8 cellular contexts compared by ENCODE assay signal in genomic region chr2:55048925-55049793, GRCh38. TPM values are rescaled to one million over a fixed set of nuclear protein-coding genes. Genes with fewer than 3 reads are reported as not detected.
DNase-seq lines count a peak whose midpoint lies in the region; ATAC-seq and TF ChIP-seq lines count a peak whose summit lies in the region.

No MANE protein-coding gene starts in this region.

- peak overlapping the region; percentile 99 for H3K27ac Mint-ChIP-seq in stimulated activated effector memory CD8-positive, alpha-beta T cell treated with anti-CD3 and anti-CD28 coated beads, Interleukin-12 subunit alpha, Interleukin-12 subunit beta, amount 100 ng/mL, for 72 hours

- in situ Hi-C loops in GM13977 (cut with MboI; ENCODE audit: low pct_unique_long_range_greater_than_20kb, low sequenced_read_pairs, unreplicated experiment): no loop called here

- peaks cover 59% of the 10 kb centered on the region for H3K4me1 Mint-ChIP-seq in activated T-cell treated with anti-CD3 and anti-CD28 coated beads, Interleukin-2, amount 50 U/mL, for 4 hours (ENCODE audit: low read depth)
- H3K4me1 Mint-ChIP-seq in stimulated activated effector memory CD8-positive, alpha-beta T cell treated with anti-CD3 and anti-CD28 coated beads, Interleukin-12 subunit alpha, Interleukin-12 subunit beta, amount 100 ng/mL, for 72 hours: peaks cover 62% of the 10 kb centered on the region

- DNase-seq in GM13977 (ENCODE audit: low spot score) (peak; percentile 66), HuH-7.5 (ENCODE audit: low spot score) (peak; percentile 71), OCI-M1 (lab: John Stamatoyannopoulos, UW) (peak; percentile 88), erythroblast (lab: John Stamatoyannopoulos, UW) (peak; percentile 82 to 89), mucosa of descending colon (peak; percentile 90 to 93 (median 93))
- peak; percentile 35 for DNase-seq in activated T-cell treated with anti-CD3 and anti-CD28 coated beads, Interleukin-2, amount 50 U/mL, for 4 hours
- peak; percentile 34 to 80 for DNase-seq in stimulated activated effector memory CD8-positive, alpha-beta T cell treated with anti-CD3 and anti-CD28 coated beads, Interleukin-12 subunit alpha, Interleukin-12 subunit beta, amount 100 ng/mL, for 72 hours (ENCODE audit: low spot score in 2 of 2)

- peaks cover 3% of the 10 kb centered on the region for H3K36me3 ChIP-seq in mucosa of descending colon (ENCODE audit: low read depth)

- no peaks in the 10 kb centered on the region for H3K27me3 Mint-ChIP-seq in activated T-cell treated with anti-CD3 and anti-CD28 coated beads, Interleukin-2, amount 50 U/mL, for 4 hours (ENCODE audit: low read depth)

- peaks cover 26% of the 10 kb centered on the region for H3K4me1 ChIP-seq in mucosa of descending colon (ENCODE audit: low read depth)

- peak overlapping the region; percentile 70 for H3K27ac ChIP-seq in 22Rv1

- no peaks in the 10 kb centered on the region for H3K9me3 ChIP-seq in mucosa of descending colon

- peak; percentile 48 for TF ChIP-seq CTCF in 22Rv1 (IDR thresholded peaks at IDR 0.05)
- peak; percentile 60 for TF ChIP-seq CTCF in GM13977 (IDR thresholded peaks at IDR 0.05; ENCODE audit: extremely low read depth, insufficient read depth, missing control alignments)
- TF ChIP-seq CTCF in mucosa of descending colon (IDR thresholded peaks at IDR 0.05): peak; percentile 39

- TF ChIP-seq POLR2A in erythroblast (IDR thresholded peaks at IDR 0.05; ENCODE audit: low read length): peak; percentile 64

- ATAC-seq in activated T-cell treated with anti-CD3 and anti-CD28 coated beads, Interleukin-2, amount 50 U/mL, for 4 hours: peak; percentile 17 to 19
- peak; percentile 62 for ATAC-seq in mucosa of descending colon
- peak; percentile 29 for ATAC-seq in stimulated activated effector memory CD8-positive, alpha-beta T cell treated with anti-CD3 and anti-CD28 coated beads, Interleukin-12 subunit alpha, Interleukin-12 subunit beta, amount 100 ng/mL, for 72 hours

- H3K4me3 Mint-ChIP-seq in activated T-cell treated with anti-CD3 and anti-CD28 coated beads, Interleukin-2, amount 50 U/mL, for 4 hours: peak overlapping the region; percentile 100
- peak overlapping the region; percentile 96 for H3K4me3 Mint-ChIP-seq in stimulated activated effector memory CD8-positive, alpha-beta T cell treated with anti-CD3 and anti-CD28 coated beads, Interleukin-12 subunit alpha, Interleukin-12 subunit beta, amount 100 ng/mL, for 72 hours

- intact Hi-C loops in mucosa of descending colon (cut with DNase I, micrococcal nuclease): no loop called here

- no peaks in the 10 kb centered on the region for H3K36me3 Mint-ChIP-seq in activated T-cell treated with anti-CD3 and anti-CD28 coated beads, Interleukin-2, amount 50 U/mL, for 4 hours (ENCODE audit: insufficient read depth)
- peaks cover 29% of the 10 kb centered on the region for H3K36me3 Mint-ChIP-seq in stimulated activated effector memory CD8-positive, alpha-beta T cell treated with anti-CD3 and anti-CD28 coated beads, Interleukin-12 subunit alpha, Interleukin-12 subunit beta, amount 100 ng/mL, for 72 hours

- H3K4me3 ChIP-seq in mucosa of descending colon: peak overlapping the region; percentile 98

- no peaks in the 10 kb centered on the region for H3K9me3 Mint-ChIP-seq in activated T-cell treated with anti-CD3 and anti-CD28 coated beads, Interleukin-2, amount 50 U/mL, for 4 hours
- no peaks in the 10 kb centered on the region for H3K9me3 Mint-ChIP-seq in stimulated activated effector memory CD8-positive, alpha-beta T cell treated with anti-CD3 and anti-CD28 coated beads, Interleukin-12 subunit alpha, Interleukin-12 subunit beta, amount 100 ng/mL, for 72 hours

RNA-seq across cellular contexts. Expression of gene RTN4, which starts 1.1 kb away (rescaled TPM):
- 10 to 100 TPM; 71.4 to 75.9 (median 73.6) TPM for total RNA-seq in activated T-cell treated with anti-CD3 and anti-CD28 coated beads, Interleukin-2, amount 50 U/mL, for 4 hours
- 100 to 1,000 TPM; 219 to 278 (median 224) TPM for total RNA-seq in mucosa of descending colon

Comparison
In these comparisons a context has a peak if more than half of its experiments do, and no peak if none do; other contexts are left out.
1. Peak in every context shown above with its lines: DNase-seq, ATAC-seq, H3K4me3 ChIP-seq and H3K27ac ChIP-seq.
2. DNase-seq: peak in every context shown above with its lines; median percentile 93 in mucosa of descending colon; 88 in OCI-M1; 86 in erythroblast; 71 in HuH-7.5; 66 in GM13977; 57 in stimulated activated effector memory CD8-positive, alpha-beta T cell treated with anti-CD3 and anti-CD28 coated beads, Interleukin-12 subunit alpha, Interleukin-12 subunit beta, amount 100 ng/mL, for 72 hours; 35 in activated T-cell treated with anti-CD3 and anti-CD28 coated beads, Interleukin-2, amount 50 U/mL, for 4 hours.